1 cellular context compared by ENCODE assay signal in the genomic region with DNA sequence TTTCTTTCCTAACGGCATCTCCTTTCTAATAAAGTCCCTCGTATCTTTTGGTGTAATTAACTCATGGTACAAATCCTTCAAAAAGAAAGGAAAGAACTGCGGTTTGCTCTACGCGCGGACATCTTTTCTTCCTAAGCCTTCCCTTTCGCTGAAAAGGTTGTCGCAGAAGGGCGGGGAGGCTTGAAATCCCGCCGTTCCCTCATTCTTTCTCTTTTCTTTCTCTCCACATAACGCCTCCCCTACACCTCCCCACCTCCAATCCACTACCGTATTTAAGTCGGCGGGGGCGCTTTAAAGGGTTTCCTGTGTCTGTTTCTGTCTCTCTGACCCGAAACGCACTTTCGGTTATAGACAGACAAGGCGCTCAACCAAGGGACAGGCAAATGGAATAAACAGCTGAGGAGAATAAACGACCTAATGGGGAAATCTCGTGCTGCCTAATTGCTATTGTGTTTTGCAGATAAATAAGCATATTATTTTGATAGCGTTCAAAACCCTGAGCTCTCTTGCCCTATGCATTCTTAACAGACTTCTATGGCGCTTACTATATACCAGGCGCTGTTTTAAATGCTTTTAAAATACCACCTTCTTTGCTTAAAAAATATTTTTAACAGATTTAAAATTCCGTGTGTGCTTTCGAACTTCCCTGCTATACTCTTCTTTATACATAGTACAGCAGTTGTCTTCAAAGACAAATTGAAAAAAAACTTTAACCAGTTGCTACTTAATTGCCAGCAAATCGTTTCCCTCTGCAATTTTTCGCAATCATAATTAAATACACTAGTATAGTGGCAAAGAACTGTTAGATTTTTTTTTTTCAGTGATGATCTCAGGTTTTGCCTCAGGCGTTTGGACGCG.
A peak's percentile ranks its signal among the peaks of the same experiment; 100 is the strongest.
TF ChIP-seq lines count a peak whose summit lies in the region.

No MANE protein-coding gene starts in this region.

TF ChIP-seq in HepG2, 621 proteins besides CTCF, POLR2A, EP300 and RAD21 (continued from another document and continues in another):
- TF ChIP-seq, protein P1, sequence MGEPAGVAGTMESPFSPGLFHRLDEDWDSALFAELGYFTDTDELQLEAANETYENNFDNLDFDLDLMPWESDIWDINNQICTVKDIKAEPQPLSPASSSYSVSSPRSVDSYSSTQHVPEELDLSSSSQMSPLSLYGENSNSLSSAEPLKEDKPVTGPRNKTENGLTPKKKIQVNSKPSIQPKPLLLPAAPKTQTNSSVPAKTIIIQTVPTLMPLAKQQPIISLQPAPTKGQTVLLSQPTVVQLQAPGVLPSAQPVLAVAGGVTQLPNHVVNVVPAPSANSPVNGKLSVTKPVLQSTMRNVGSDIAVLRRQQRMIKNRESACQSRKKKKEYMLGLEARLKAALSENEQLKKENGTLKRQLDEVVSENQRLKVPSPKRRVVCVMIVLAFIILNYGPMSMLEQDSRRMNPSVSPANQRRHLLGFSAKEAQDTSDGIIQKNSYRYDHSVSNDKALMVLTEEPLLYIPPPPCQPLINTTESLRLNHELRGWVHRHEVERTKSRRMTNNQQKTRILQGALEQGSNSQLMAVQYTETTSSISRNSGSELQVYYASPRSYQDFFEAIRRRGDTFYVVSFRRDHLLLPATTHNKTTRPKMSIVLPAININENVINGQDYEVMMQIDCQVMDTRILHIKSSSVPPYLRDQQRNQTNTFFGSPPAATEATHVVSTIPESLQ (CRISPR knock-in tag; conservative IDR thresholded peaks at IDR 0.05), result no peak
- TF ChIP-seq SAP130 (CRISPR knock-in tag; IDR thresholded peaks at IDR 0.05; ENCODE audit: low read depth) (peak; percentile 41; the same call in 1 of the 2 replicates), WIZ (CRISPR knock-in tag; IDR thresholded peaks at IDR 0.05) (no peak), ETV5 (CRISPR knock-in tag; IDR thresholded peaks at IDR 0.05; ENCODE audit: borderline replicate concordance) (0 out of 2 replicates have a peak, but pooled peaks have one; percentile 14), MED13 (CRISPR knock-in tag; IDR thresholded peaks at IDR 0.05) (no peak), ZBTB8A (CRISPR knock-in tag; IDR thresholded peaks at IDR 0.05; ENCODE audit: borderline replicate concordance, low read depth) (no peak), REL (CRISPR knock-in tag; conservative IDR thresholded peaks at IDR 0.05) (no peak), REPIN1 (CRISPR knock-in tag; IDR thresholded peaks at IDR 0.05; ENCODE audit: borderline replicate concordance, low read depth) (no peak), ZNF720 (CRISPR knock-in tag; IDR thresholded peaks at IDR 0.05) (no peak), ZSCAN12 (CRISPR knock-in tag; IDR thresholded peaks at IDR 0.05) (no peak), PITX1 (CRISPR knock-in tag; IDR thresholded peaks at IDR 0.05) (no peak), SMAD1 (CRISPR knock-in tag; IDR thresholded peaks at IDR 0.05; ENCODE audit: borderline replicate concordance, low read depth) (no peak), TBP (CRISPR knock-in tag; IDR thresholded peaks at IDR 0.05) (no peak), EZH2 (conservative IDR thresholded peaks at IDR 0.05; ENCODE audit: low read depth, low read length) (peak; percentile 93), ZNF101 (CRISPR knock-in tag; IDR thresholded peaks at IDR 0.05; ENCODE audit: borderline replicate concordance, low read depth) (no peak), ZNF570 (CRISPR knock-in tag; IDR thresholded peaks at IDR 0.05; ENCODE audit: borderline replicate concordance) (no peak), ZNF530 (CRISPR knock-in tag; IDR thresholded peaks at IDR 0.05; ENCODE audit: low read depth) (no peak), IRF1 (CRISPR knock-in tag; IDR thresholded peaks at IDR 0.05; ENCODE audit: low read depth) (no peak), ZNF703 (CRISPR knock-in tag; IDR thresholded peaks at IDR 0.05; ENCODE audit: borderline replicate concordance) (no peak), AKNA (CRISPR knock-in tag; IDR thresholded peaks at IDR 0.05; ENCODE audit: borderline replicate concordance) (no peak), TCF12 (IDR thresholded peaks at IDR 0.05) (no peak), TCF12 (CRISPR knock-in tag; IDR thresholded peaks at IDR 0.05) (no peak), ZNF18 (CRISPR knock-in tag; IDR thresholded peaks at IDR 0.05; ENCODE audit: insufficient replicate concordance) (no peak), ZNF713 (CRISPR knock-in tag; IDR thresholded peaks at IDR 0.05) (no peak), ZBTB38 (CRISPR knock-in tag; IDR thresholded peaks at IDR 0.05) (no peak), STAT5B (CRISPR knock-in tag; IDR thresholded peaks at IDR 0.05) (no peak), ZFYVE20 (CRISPR knock-in tag; IDR thresholded peaks at IDR 0.05; ENCODE audit: borderline replicate concordance, low read depth) (no peak), ZC3H4 (CRISPR knock-in tag; IDR thresholded peaks at IDR 0.05; ENCODE audit: borderline replicate concordance) (no peak), KMT2A (CRISPR knock-in tag; IDR thresholded peaks at IDR 0.05) (no peak), ATF3 (CRISPR knock-in tag; IDR thresholded peaks at IDR 0.05) (no peak)
- TF ChIP-seq, protein P2, sequence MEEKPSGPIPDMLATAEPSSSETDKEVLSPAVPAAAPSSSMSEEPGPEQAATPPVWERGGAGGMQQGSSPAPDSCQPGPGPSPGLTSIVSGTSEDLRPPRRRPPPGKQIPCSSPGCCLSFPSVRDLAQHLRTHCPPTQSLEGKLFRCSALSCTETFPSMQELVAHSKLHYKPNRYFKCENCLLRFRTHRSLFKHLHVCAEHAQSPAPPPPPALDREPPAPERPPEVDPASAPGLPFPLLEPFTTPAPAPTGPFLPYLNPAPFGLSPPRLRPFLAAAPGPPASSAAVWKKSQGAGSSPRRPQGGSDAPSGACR (CRISPR knock-in tag; IDR thresholded peaks at IDR 0.05), result no peak
- TF ChIP-seq, protein P3, sequence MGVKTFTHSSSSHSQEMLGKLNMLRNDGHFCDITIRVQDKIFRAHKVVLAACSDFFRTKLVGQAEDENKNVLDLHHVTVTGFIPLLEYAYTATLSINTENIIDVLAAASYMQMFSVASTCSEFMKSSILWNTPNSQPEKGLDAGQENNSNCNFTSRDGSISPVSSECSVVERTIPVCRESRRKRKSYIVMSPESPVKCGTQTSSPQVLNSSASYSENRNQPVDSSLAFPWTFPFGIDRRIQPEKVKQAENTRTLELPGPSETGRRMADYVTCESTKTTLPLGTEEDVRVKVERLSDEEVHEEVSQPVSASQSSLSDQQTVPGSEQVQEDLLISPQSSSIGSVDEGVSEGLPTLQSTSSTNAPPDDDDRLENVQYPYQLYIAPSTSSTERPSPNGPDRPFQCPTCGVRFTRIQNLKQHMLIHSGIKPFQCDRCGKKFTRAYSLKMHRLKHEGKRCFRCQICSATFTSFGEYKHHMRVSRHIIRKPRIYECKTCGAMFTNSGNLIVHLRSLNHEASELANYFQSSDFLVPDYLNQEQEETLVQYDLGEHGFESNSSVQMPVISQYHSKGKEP (CRISPR knock-in tag; IDR thresholded peaks at IDR 0.05), result no peak
- TF ChIP-seq, protein P4, sequence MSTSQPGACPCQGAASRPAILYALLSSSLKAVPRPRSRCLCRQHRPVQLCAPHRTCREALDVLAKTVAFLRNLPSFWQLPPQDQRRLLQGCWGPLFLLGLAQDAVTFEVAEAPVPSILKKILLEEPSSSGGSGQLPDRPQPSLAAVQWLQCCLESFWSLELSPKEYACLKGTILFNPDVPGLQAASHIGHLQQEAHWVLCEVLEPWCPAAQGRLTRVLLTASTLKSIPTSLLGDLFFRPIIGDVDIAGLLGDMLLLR (CRISPR knock-in tag; IDR thresholded peaks at IDR 0.05), result no peak
- TF ChIP-seq, protein P5, sequence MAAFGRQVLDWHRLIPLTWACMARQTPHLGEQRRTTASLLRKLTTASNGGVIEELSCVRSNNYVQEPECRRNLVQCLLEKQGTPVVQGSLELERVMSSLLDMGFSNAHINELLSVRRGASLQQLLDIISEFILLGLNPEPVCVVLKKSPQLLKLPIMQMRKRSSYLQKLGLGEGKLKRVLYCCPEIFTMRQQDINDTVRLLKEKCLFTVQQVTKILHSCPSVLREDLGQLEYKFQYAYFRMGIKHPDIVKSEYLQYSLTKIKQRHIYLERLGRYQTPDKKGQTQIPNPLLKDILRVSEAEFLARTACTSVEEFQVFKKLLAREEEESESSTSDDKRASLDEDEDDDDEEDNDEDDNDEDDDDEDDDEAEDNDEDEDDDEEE (CRISPR knock-in tag; IDR thresholded peaks at IDR 0.05), result no peak
- TF ChIP-seq, protein P6, sequence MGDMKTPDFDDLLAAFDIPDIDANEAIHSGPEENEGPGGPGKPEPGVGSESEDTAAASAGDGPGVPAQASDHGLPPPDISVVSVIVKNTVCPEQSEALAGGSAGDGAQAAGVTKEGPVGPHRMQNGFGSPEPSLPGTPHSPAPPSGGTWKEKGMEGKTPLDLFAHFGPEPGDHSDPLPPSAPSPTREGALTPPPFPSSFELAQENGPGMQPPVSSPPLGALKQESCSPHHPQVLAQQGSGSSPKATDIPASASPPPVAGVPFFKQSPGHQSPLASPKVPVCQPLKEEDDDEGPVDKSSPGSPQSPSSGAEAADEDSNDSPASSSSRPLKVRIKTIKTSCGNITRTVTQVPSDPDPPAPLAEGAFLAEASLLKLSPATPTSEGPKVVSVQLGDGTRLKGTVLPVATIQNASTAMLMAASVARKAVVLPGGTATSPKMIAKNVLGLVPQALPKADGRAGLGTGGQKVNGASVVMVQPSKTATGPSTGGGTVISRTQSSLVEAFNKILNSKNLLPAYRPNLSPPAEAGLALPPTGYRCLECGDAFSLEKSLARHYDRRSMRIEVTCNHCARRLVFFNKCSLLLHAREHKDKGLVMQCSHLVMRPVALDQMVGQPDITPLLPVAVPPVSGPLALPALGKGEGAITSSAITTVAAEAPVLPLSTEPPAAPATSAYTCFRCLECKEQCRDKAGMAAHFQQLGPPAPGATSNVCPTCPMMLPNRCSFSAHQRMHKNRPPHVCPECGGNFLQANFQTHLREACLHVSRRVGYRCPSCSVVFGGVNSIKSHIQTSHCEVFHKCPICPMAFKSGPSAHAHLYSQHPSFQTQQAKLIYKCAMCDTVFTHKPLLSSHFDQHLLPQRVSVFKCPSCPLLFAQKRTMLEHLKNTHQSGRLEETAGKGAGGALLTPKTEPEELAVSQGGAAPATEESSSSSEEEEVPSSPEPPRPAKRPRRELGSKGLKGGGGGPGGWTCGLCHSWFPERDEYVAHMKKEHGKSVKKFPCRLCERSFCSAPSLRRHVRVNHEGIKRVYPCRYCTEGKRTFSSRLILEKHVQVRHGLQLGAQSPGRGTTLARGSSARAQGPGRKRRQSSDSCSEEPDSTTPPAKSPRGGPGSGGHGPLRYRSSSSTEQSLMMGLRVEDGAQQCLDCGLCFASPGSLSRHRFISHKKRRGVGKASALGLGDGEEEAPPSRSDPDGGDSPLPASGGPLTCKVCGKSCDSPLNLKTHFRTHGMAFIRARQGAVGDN (CRISPR knock-in tag; IDR thresholded peaks at IDR 0.05), result no peak
